2 cellular contexts compared by ENCODE assay signal in the genomic region with DNA sequence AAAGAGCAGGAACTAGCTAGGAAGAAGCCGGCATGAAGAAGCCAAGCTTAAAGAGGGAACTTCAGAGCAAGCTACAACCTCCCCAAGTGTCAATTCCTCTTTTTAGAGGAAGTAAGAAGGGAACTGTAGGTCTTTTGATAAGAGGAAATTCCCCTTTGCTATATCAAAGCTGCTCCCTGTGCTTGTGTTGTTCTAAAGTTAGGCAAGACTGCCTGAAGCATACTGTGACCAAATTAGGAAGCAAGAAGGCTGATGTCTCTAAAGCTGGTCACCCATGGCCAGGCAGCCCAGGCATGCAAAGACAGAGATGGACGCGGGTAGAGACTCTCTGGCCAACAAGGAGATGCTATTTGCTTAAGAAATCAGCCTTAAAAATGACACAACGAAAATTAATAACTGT.
TF ChIP-seq lines count a peak whose summit lies in the region.

No MANE protein-coding gene starts in this region.

TF ChIP-seq in SK-N-SH, 30 proteins besides CTCF, POLR2A, EP300 and RAD21 (continued from another document):
- no peak for TF ChIP-seq EZH2phosphoT487 (IDR thresholded peaks at IDR 0.05; ENCODE audit: borderline replicate concordance, low read depth)
- TF ChIP-seq RXRA (IDR thresholded peaks at IDR 0.05; ENCODE audit: borderline replicate concordance, low read depth) = no peak
- TF ChIP-seq RFX5 (IDR thresholded peaks at IDR 0.05; ENCODE audit: low read length) = no peak
- TF ChIP-seq NRF1 (IDR thresholded peaks at IDR 0.05; ENCODE audit: low read depth, low read length) = no peak
- TF ChIP-seq, protein P1, sequence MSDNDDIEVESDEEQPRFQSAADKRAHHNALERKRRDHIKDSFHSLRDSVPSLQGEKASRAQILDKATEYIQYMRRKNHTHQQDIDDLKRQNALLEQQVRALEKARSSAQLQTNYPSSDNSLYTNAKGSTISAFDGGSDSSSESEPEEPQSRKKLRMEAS (IDR thresholded peaks at IDR 0.05; ENCODE audit: low read depth) = no peak
- TF ChIP-seq TCF12 (IDR thresholded peaks at IDR 0.05) = no peak
- TF ChIP-seq, protein P2, sequence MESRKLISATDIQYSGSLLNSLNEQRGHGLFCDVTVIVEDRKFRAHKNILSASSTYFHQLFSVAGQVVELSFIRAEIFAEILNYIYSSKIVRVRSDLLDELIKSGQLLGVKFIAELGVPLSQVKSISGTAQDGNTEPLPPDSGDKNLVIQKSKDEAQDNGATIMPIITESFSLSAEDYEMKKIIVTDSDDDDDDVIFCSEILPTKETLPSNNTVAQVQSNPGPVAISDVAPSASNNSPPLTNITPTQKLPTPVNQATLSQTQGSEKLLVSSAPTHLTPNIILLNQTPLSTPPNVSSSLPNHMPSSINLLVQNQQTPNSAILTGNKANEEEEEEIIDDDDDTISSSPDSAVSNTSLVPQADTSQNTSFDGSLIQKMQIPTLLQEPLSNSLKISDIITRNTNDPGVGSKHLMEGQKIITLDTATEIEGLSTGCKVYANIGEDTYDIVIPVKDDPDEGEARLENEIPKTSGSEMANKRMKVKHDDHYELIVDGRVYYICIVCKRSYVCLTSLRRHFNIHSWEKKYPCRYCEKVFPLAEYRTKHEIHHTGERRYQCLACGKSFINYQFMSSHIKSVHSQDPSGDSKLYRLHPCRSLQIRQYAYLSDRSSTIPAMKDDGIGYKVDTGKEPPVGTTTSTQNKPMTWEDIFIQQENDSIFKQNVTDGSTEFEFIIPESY (IDR thresholded peaks at IDR 0.05; ENCODE audit: borderline replicate concordance, low read depth) = no peak
- TF ChIP-seq MXI1 (IDR thresholded peaks at IDR 0.05; ENCODE audit: low read depth, low read length) = no peak
- TF ChIP-seq ELF1 (IDR thresholded peaks at IDR 0.05) = no peak
- TF ChIP-seq, protein P3, sequence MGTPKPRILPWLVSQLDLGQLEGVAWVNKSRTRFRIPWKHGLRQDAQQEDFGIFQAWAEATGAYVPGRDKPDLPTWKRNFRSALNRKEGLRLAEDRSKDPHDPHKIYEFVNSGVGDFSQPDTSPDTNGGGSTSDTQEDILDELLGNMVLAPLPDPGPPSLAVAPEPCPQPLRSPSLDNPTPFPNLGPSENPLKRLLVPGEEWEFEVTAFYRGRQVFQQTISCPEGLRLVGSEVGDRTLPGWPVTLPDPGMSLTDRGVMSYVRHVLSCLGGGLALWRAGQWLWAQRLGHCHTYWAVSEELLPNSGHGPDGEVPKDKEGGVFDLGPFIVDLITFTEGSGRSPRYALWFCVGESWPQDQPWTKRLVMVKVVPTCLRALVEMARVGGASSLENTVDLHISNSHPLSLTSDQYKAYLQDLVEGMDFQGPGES (IDR thresholded peaks at IDR 0.05; ENCODE audit: low read depth, low read length) = no peak
- TF ChIP-seq NFIC (IDR thresholded peaks at IDR 0.05; ENCODE audit: borderline replicate concordance) = no peak
- no peak for TF ChIP-seq SIN3A (IDR thresholded peaks at IDR 0.05; ENCODE audit: borderline replicate concordance, low read depth, low read length)
- no peak for TF ChIP-seq RCOR1 (IDR thresholded peaks at IDR 0.05; ENCODE audit: low read length)
- no peak for TF ChIP-seq FOXM1 (IDR thresholded peaks at IDR 0.05; ENCODE audit: low read depth)
- TF ChIP-seq, protein P4, sequence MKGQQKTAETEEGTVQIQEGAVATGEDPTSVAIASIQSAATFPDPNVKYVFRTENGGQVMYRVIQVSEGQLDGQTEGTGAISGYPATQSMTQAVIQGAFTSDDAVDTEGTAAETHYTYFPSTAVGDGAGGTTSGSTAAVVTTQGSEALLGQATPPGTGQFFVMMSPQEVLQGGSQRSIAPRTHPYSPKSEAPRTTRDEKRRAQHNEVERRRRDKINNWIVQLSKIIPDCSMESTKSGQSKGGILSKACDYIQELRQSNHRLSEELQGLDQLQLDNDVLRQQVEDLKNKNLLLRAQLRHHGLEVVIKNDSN (IDR thresholded peaks at IDR 0.05; ENCODE audit: borderline replicate concordance, low read depth) = no peak

TF ChIP-seq in SK-N-SH treated with all-trans-retinoic acid at 6 μM for 48 hours, 23 proteins besides CTCF, POLR2A, EP300 and RAD21 (continued from another document):
- TF ChIP-seq, protein P5, sequence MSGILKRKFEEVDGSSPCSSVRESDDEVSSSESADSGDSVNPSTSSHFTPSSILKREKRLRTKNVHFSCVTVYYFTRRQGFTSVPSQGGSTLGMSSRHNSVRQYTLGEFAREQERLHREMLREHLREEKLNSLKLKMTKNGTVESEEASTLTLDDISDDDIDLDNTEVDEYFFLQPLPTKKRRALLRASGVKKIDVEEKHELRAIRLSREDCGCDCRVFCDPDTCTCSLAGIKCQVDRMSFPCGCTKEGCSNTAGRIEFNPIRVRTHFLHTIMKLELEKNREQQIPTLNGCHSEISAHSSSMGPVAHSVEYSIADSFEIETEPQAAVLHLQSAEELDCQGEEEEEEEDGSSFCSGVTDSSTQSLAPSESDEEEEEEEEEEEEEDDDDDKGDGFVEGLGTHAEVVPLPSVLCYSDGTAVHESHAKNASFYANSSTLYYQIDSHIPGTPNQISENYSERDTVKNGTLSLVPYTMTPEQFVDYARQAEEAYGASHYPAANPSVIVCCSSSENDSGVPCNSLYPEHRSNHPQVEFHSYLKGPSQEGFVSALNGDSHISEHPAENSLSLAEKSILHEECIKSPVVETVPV (CRISPR knock-in tag; IDR thresholded peaks at IDR 0.05) = no peak
- TF ChIP-seq ZNF8 (CRISPR knock-in tag; IDR thresholded peaks at IDR 0.05) (no peak), TCF4 (CRISPR knock-in tag; IDR thresholded peaks at IDR 0.05; ENCODE audit: borderline replicate concordance) (no peak), GLIS3 (CRISPR knock-in tag; IDR thresholded peaks at IDR 0.05) (no peak), TOX (CRISPR knock-in tag; IDR thresholded peaks at IDR 0.05; ENCODE audit: borderline replicate concordance) (no peak), ESRRG (CRISPR knock-in tag; IDR thresholded peaks at IDR 0.05) (no peak), ZFP3 (CRISPR knock-in tag; IDR thresholded peaks at IDR 0.05) (no peak)
- TF ChIP-seq, protein P6, sequence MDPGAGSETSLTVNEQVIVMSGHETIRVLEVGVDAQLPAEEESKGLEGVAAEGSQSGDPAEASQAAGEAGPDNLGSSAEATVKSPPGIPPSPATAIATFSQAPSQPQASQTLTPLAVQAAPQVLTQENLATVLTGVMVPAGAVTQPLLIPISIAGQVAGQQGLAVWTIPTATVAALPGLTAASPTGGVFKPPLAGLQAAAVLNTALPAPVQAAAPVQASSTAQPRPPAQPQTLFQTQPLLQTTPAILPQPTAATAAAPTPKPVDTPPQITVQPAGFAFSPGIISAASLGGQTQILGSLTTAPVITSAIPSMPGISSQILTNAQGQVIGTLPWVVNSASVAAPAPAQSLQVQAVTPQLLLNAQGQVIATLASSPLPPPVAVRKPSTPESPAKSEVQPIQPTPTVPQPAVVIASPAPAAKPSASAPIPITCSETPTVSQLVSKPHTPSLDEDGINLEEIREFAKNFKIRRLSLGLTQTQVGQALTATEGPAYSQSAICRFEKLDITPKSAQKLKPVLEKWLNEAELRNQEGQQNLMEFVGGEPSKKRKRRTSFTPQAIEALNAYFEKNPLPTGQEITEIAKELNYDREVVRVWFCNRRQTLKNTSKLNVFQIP (CRISPR knock-in tag; IDR thresholded peaks at IDR 0.05; ENCODE audit: borderline replicate concordance, low read depth) = no peak
